ENCODE assay signal across 11 cellular contexts in the genomic region with DNA sequence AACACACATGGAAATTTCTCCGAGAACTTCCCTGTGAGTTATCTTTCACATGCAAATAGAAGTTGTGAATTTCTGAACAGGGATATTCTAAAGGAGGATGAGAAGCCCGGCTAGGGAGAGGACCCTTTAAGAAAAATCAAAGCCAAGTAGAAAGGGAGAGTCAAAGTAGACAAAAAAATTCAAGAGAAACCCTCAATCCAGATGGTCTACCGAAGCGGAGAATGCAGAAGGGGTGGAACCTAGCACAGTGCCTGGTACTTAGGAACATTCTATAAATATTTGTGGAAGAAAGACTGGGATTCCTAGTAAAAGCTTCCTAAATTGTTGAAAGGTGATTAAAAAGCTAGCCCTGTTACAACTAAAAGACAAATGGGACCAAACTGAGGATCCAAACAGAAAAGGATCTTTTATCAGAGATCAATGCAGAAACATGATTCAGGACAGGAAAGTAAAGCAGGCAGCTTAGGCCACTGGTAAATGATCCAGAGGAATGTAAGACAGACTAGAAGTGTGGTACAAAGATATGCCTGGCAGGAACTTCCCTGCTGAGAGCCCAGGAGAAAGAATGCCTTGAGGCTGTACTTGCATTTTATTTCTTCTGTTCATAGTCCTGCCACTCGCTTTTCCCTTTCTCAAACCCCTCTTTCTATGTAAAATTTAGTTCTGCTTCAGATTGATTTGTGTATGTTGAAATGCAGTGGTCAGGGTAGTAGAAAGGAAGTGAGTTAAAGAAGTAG.
DNase-seq lines count a peak whose midpoint lies in the region; ATAC-seq, FAIRE-seq and TF ChIP-seq lines count a peak whose summit lies in the region.
"Had no signal": no experiment of that assay in that cellular context is flagged by ENCODE, and none has a peak within 500 bp of the region (broad histone marks: within the 10 kb centered on the region; RNA-seq: fewer than 3 reads in every experiment).

No MANE protein-coding gene starts in this region.

- H3K4me3 ChIP-seq in SK-N-MC (peak overlapping the region; percentile 54), stomach smooth muscle (ENCODE audit: low read length in 2 of 2) (peak overlapping the region in 1 of 2 donors; percentile 8)

- no peak for TF ChIP-seq POLR2A in H54 (IDR thresholded peaks at IDR 0.05; ENCODE audit: low read depth, low read length)

- DNase-seq in H54 (ENCODE audit: insufficient read length, low spot score) (peak; percentile 19), SK-N-MC (ENCODE audit: low read depth, low spot score) (peak; percentile 93), hepatic stellate cell (ENCODE audit: low spot score) (peak; percentile 27), GM13976 (ENCODE audit: low spot score) (no peak), NCI-H1092 (lab: John Stamatoyannopoulos, UW) (no peak)
- DNase-seq: activated naive CD4-positive, alpha-beta T cell treated with anti-CD3 and anti-CD28 coated beads, Interleukin-2, amount 10 ng/mL, durations not matched to agents 7 days and 5 days; DMS79; NCI-H510A treated with DMSO at 0.1 percent for 48 hours; stimulated activated naive CD8-positive, alpha-beta T cell treated with anti-CD3 and anti-CD28 coated beads, Interleukin-15, Interleukin-2, amounts not matched to agents 100 U/mL and 50 U/mL, for 24 hours had no signal

- H3K9ac ChIP-seq in SK-N-MC (ENCODE audit: insufficient read length): peak overlapping the region; percentile 17
- no peak overlapping the region for H3K9ac ChIP-seq in stomach smooth muscle (ENCODE audit: low read length in 2 of 2)

- H3K27ac ChIP-seq in SK-N-MC: peak overlapping the region; percentile 95
- peak overlapping the region; percentile 3 for H3K27ac ChIP-seq in stomach smooth muscle (ENCODE audit: low read length)

- H3K36me3 ChIP-seq in SK-N-MC (ENCODE audit: insufficient read depth, low read length) (no peaks in the 10 kb centered on the region), stomach smooth muscle (ENCODE audit: control insufficient read depth in 2 of 2, insufficient read depth in 2 of 2, low read length in 2 of 2) (no peaks in the 10 kb centered on the region)

- in situ Hi-C loops in GM13976 (cut with MboI; ENCODE audit: low sequenced_read_pairs, unreplicated experiment): no loop called here

- peak; percentile 91 for FAIRE-seq in H54 (lab: Jason Lieb, UNC)

- peaks cover 20% of the 10 kb centered on the region for H3K4me1 ChIP-seq in stomach smooth muscle (ENCODE audit: control insufficient read depth, insufficient read depth, low read length)

- H3K9me3 ChIP-seq in SK-N-MC (ENCODE audit: low read depth, low read length) (0 out of 2 replicates have a peak, but pooled peaks cover 4% of the 10 kb centered on the region), stomach smooth muscle (ENCODE audit: control insufficient read depth in 2 of 2, low read length in 2 of 2) (no peaks in the 10 kb centered on the region)

- no peaks in the 10 kb centered on the region for H3K27me3 ChIP-seq in stomach smooth muscle (ENCODE audit: control insufficient read depth in 1 of 2, insufficient read depth in 2 of 2, low read length in 2 of 2)

- no peak for ATAC-seq in HG03175 (IDR thresholded peaks at IDR 0.05; ENCODE audit: unreplicated experiment)
- ATAC-seq: stimulated activated naive CD8-positive, alpha-beta T cell treated with anti-CD3 and anti-CD28 coated beads, Interleukin-15, Interleukin-2, amounts not matched to agents 100 U/mL and 50 U/mL, for 24 hours had no signal

- TF ChIP-seq CTCF in GM13976 (IDR thresholded peaks at IDR 0.05; ENCODE audit: borderline replicate concordance, control extremely low read depth, extremely low read depth, insufficient read depth, missing control alignments): no peak

Comparison
In these comparisons a context has a peak if more than half of its experiments do, and no peak if none do; other contexts are left out.
1. DNase-seq: peak in H54 (single experiment), SK-N-MC (single experiment) and hepatic stellate cell (single experiment); none in GM13976 (single experiment) and NCI-H1092 (single experiment).